Comparison of ENCODE assay signal across 1 cellular context in the genomic region with DNA sequence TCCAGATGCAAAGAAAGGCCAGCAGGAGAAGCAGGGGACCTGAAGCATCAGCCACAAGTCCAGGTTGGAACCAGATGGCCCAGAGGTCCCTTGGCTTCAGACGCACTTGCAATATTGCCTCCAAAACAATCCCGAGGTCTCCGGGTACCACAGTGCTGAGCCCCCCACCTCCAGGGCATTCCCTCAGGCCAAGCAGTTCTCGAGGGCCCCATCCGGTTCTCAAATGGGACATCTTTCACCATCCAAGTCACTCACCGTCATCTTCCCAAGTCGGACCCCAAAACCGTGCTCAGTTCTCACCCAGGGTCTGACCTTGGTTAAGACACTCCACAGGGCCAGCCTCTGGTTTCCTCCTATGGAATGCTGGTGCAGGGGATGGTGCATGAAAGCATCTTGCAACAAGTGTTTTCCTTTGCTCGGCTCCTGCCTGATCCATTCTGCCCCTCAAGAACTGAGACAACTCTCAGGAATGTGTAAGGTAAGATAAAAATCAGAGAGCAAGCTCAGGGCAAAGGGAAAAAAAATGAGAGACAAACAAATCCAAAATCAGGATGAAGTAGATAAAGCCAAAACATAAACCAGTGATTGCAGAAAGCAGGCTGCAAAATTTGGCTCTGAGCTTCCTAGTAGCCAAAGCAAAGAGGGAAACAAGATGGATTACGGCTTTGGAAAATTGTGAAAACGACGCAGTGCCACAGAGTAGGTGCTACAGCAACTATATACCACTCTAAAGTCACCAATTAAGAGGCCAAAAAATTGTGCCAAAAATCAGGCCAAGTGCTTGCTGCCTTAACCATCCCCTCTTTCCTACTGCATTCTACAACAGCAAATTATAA.
TF ChIP-seq lines count a peak whose summit lies in the region.

No MANE protein-coding gene starts in this region.

TF ChIP-seq in WTC11, 78 proteins besides CTCF, POLR2A, EP300 and RAD21 (continued from another document):
- TF ChIP-seq ZNF232 (CRISPR knock-in tag; IDR thresholded peaks at IDR 0.05): no peak
- TF ChIP-seq, protein P1, sequence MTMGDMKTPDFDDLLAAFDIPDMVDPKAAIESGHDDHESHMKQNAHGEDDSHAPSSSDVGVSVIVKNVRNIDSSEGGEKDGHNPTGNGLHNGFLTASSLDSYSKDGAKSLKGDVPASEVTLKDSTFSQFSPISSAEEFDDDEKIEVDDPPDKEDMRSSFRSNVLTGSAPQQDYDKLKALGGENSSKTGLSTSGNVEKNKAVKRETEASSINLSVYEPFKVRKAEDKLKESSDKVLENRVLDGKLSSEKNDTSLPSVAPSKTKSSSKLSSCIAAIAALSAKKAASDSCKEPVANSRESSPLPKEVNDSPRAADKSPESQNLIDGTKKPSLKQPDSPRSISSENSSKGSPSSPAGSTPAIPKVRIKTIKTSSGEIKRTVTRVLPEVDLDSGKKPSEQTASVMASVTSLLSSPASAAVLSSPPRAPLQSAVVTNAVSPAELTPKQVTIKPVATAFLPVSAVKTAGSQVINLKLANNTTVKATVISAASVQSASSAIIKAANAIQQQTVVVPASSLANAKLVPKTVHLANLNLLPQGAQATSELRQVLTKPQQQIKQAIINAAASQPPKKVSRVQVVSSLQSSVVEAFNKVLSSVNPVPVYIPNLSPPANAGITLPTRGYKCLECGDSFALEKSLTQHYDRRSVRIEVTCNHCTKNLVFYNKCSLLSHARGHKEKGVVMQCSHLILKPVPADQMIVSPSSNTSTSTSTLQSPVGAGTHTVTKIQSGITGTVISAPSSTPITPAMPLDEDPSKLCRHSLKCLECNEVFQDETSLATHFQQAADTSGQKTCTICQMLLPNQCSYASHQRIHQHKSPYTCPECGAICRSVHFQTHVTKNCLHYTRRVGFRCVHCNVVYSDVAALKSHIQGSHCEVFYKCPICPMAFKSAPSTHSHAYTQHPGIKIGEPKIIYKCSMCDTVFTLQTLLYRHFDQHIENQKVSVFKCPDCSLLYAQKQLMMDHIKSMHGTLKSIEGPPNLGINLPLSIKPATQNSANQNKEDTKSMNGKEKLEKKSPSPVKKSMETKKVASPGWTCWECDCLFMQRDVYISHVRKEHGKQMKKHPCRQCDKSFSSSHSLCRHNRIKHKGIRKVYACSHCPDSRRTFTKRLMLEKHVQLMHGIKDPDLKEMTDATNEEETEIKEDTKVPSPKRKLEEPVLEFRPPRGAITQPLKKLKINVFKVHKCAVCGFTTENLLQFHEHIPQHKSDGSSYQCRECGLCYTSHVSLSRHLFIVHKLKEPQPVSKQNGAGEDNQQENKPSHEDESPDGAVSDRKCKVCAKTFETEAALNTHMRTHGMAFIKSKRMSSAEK (CRISPR knock-in tag; IDR thresholded peaks at IDR 0.05; ENCODE audit: borderline replicate concordance): no peak
